2 cellular contexts compared by ENCODE assay signal in the genomic region with DNA sequence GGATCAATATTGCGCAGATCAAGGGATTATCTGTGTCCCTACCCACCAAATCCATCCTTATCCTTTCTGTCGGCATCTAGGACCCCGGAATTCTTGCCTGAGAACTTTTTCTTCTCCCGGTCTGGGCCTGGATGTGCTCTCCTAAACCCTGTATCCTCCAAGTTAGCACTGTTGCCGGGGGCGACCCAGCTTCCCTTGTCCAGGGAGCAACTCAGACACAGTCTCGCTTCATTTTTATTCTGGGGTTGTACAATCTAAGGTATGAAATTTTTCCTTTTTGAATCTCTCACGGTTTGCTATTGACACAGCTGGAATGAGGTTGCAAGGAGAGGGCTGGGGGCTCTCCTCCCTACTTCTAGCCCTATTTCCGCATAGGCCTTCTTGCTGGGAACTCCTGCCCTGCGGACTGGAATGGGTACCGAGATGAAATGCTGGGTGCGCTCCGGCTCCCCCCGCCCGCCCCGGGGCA.
TF ChIP-seq lines count a peak whose summit lies in the region.

No MANE protein-coding gene starts in this region.

TF ChIP-seq in K562, 482 proteins besides CTCF, POLR2A, EP300 and RAD21:
- TF ChIP-seq GATAD2A (IDR thresholded peaks at IDR 0.05) (no peak), TOE1 (IDR thresholded peaks at IDR 0.05; ENCODE audit: borderline replicate concordance) (no peak), TOE1 (CRISPR knock-in tag; IDR thresholded peaks at IDR 0.05; ENCODE audit: borderline replicate concordance, low read depth) (no peak), SREBF2 (CRISPR knock-in tag; IDR thresholded peaks at IDR 0.05) (no peak), FOXA3 (CRISPR knock-in tag; conservative IDR thresholded peaks at IDR 0.05 in 1 of 2, IDR thresholded peaks at IDR 0.05 in 1 of 2) (peak in 1 of 2 experiments; percentile 94; a peak in 1 of 4 replicates)

TF ChIP-seq in HEK293T, 16 proteins besides CTCF, POLR2A, EP300 and RAD21:
- no peak for TF ChIP-seq TARDBP (IDR thresholded peaks at IDR 0.05)
- no peak for TF ChIP-seq HDGF (IDR thresholded peaks at IDR 0.05; ENCODE audit: borderline replicate concordance)
- TF ChIP-seq FOXK2 (IDR thresholded peaks at IDR 0.05): no peak
- no peak for TF ChIP-seq NFRKB (IDR thresholded peaks at IDR 0.05)
- no peak for TF ChIP-seq LEF1 (IDR thresholded peaks at IDR 0.05; ENCODE audit: borderline replicate concordance)
- TF ChIP-seq ELF4 (IDR thresholded peaks at IDR 0.05): no peak
- no peak for TF ChIP-seq FOXM1 (IDR thresholded peaks at IDR 0.05; ENCODE audit: borderline replicate concordance)
- TF ChIP-seq CTBP1 (IDR thresholded peaks at IDR 0.05; ENCODE audit: borderline replicate concordance): no peak
- no peak for TF ChIP-seq ZNF384 (IDR thresholded peaks at IDR 0.05)
- TF ChIP-seq, protein P1, sequence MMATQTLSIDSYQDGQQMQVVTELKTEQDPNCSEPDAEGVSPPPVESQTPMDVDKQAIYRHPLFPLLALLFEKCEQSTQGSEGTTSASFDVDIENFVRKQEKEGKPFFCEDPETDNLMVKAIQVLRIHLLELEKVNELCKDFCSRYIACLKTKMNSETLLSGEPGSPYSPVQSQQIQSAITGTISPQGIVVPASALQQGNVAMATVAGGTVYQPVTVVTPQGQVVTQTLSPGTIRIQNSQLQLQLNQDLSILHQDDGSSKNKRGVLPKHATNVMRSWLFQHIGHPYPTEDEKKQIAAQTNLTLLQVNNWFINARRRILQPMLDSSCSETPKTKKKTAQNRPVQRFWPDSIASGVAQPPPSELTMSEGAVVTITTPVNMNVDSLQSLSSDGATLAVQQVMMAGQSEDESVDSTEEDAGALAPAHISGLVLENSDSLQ (IDR thresholded peaks at IDR 0.05): no peak
- TF ChIP-seq BHLHE40 (IDR thresholded peaks at IDR 0.05; ENCODE audit: borderline replicate concordance): no peak
- no peak for TF ChIP-seq ARNT (IDR thresholded peaks at IDR 0.05)
- no peak for TF ChIP-seq SUZ12 (IDR thresholded peaks at IDR 0.05)
- no peak for TF ChIP-seq L3MBTL2 (conservative IDR thresholded peaks at IDR 0.05)
- TF ChIP-seq FOXA1 (IDR thresholded peaks at IDR 0.05): no peak
- TF ChIP-seq SP1 (IDR thresholded peaks at IDR 0.05): no peak
TF ChIP-seq in HEK293T: peak in this region for 0.
